1 cellular context compared by ENCODE assay signal in genomic region chr3:17444865-17445264, GRCh38.
TF ChIP-seq lines count a peak whose summit lies in the region.

No MANE protein-coding gene starts in this region.

TF ChIP-seq in K562, 482 proteins besides CTCF, POLR2A, EP300 and RAD21 (continued from another document):
- peak in 1 of 2 experiments; percentile 31; a peak in 1 of 4 replicates for TF ChIP-seq MNT (conservative IDR thresholded peaks at IDR 0.05)
- TF ChIP-seq POLR3G (IDR thresholded peaks at IDR 0.05; ENCODE audit: extremely low read depth, insufficient read length, insufficient replicate concordance) = no peak
- peak; percentile 84 for TF ChIP-seq ARID1B (IDR thresholded peaks at IDR 0.05)
- peak; percentile 44 for TF ChIP-seq MTA2 (IDR thresholded peaks at IDR 0.05; ENCODE audit: low read depth)
- no peak for TF ChIP-seq ZNF232 (CRISPR knock-in tag; IDR thresholded peaks at IDR 0.05)
- peak; percentile 73 for TF ChIP-seq TAL1 (IDR thresholded peaks at IDR 0.05)
- TF ChIP-seq CBFA2T3 (IDR thresholded peaks at IDR 0.05) = peak; percentile 89
- TF ChIP-seq FOXM1 (IDR thresholded peaks at IDR 0.05; ENCODE audit: low read depth) = peak; percentile 37; the same call in 1 of the 2 replicates
- TF ChIP-seq FOXM1 (CRISPR knock-in tag; IDR thresholded peaks at IDR 0.05; ENCODE audit: low read depth) = no peak
- TF ChIP-seq BRD9 (IDR thresholded peaks at IDR 0.05; ENCODE audit: low read depth, partially characterized antibody) = no peak
- no peak for TF ChIP-seq MBD2 (IDR thresholded peaks at IDR 0.05; ENCODE audit: borderline replicate concordance, low read depth)
- TF ChIP-seq PML (IDR thresholded peaks at IDR 0.05; ENCODE audit: low read length) = peak; percentile 46; the same call in 1 of the 2 replicates
- TF ChIP-seq CEBPG (CRISPR knock-in tag; IDR thresholded peaks at IDR 0.05) = no peak
- peak; percentile 57 to 75 for TF ChIP-seq CEBPG (tag; conservative IDR thresholded peaks at IDR 0.05 in 1 of 2, IDR thresholded peaks at IDR 0.05 in 1 of 2)
- TF ChIP-seq KDM1A (IDR thresholded peaks at IDR 0.05) = peak; percentile 64 to 75
- TF ChIP-seq GATAD2B (IDR thresholded peaks at IDR 0.05; ENCODE audit: borderline replicate concordance) = 0 out of 2 replicates have a peak, but pooled peaks have one; percentile 27
- TF ChIP-seq NCOR1 (IDR thresholded peaks at IDR 0.05) = peak; percentile 77
- TF ChIP-seq RCOR1 (IDR thresholded peaks at IDR 0.05; ENCODE audit: borderline replicate concordance in 1 of 2, low read depth in 2 of 2, low read length in 2 of 2) = peak in 1 of 2 experiments; percentile 69; a peak in 2 of 4 replicates
- peak; percentile 76; the same call in 1 of the 2 replicates for TF ChIP-seq DPF2 (IDR thresholded peaks at IDR 0.05)
- TF ChIP-seq CBFA2T2 (conservative IDR thresholded peaks at IDR 0.05) = peak; percentile 76
- TF ChIP-seq TRIM24 (IDR thresholded peaks at IDR 0.05) = peak; percentile 71 to 79; a peak in 3 of 4 replicates
- TF ChIP-seq TEAD4 (IDR thresholded peaks at IDR 0.05; ENCODE audit: low read length) = peak; percentile 87
- TF ChIP-seq TEAD4 (CRISPR knock-in tag; IDR thresholded peaks at IDR 0.05; ENCODE audit: borderline replicate concordance) = no peak
- TF ChIP-seq ZNF592 (IDR thresholded peaks at IDR 0.05) = 0 out of 2 replicates have a peak, but pooled peaks have one; percentile 14
- TF ChIP-seq STAT5A (IDR thresholded peaks at IDR 0.05; ENCODE audit: borderline replicate concordance, low read length) = peak; percentile 58; the same call in 1 of the 2 replicates
- TF ChIP-seq TCF3 (CRISPR knock-in tag; IDR thresholded peaks at IDR 0.05) = peak; percentile 87
